In the genomic region with DNA sequence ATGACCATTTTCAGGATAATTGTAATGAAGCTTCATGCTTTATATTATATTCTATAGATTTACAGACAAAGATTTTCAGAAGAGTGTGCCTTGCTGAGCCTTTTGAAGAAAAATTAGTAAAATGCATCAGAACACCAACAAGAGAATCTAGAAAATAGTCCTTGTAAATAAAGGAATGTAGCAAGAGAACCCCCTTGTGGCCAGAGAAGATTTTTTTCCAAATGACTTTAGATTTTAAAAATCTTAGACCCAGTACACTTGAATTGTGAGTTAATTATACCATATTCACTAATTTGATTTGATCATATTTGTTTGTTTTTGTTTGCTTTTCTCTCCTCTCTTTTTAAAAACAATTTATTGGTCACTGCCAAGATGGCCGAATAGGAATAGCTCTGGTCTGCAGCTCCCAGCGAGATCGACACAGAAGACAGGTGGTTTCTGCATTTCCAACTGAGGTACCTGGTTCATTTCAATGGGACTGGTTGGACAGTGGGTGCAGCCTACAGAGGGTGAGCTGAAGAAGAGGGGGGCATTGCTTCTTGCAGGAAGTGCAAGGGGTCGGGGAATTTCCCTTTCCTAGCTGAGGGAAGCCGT, we compare ENCODE assay signal across 7 cellular contexts. TPM values are rescaled to one million over a fixed set of nuclear protein-coding genes. Genes with fewer than 3 reads are reported as not detected.
DNase-seq lines count a peak whose midpoint lies in the region; ATAC-seq and TF ChIP-seq lines count a peak whose summit lies in the region.

No MANE protein-coding gene starts in this region.

- DNase-seq in NCI-H446 treated with DMSO at 0.1 percent for 48 hours (lab: John Stamatoyannopoulos, UW) (peak; percentile 54), endodermal cell (no peak), retinal pigment epithelial cell (ENCODE audit: low read depth) (no peak), ecto neural progenitor cell (ENCODE audit: low spot score) (no peak), caudate nucleus (lab: John Stamatoyannopoulos, UW) (no peak)
- DNase-seq in activated naive CD4-positive, alpha-beta T cell treated with Interleukin-2 at 50 U/mL for 16 hours, result no peak

- no peaks in the 10 kb centered on the region for H3K27me3 ChIP-seq in endodermal cell (ENCODE audit: control insufficient read depth, insufficient read depth, low read length, poor library complexity, severe bottlenecking)

- peak; percentile 81 for TF ChIP-seq CTCF in endodermal cell (conservative IDR thresholded peaks at IDR 0.05)
- TF ChIP-seq CTCF in retinal pigment epithelial cell (conservative IDR thresholded peaks at IDR 0.05; ENCODE audit: low read depth, low read length), result peak; percentile 45

- no peaks in the 10 kb centered on the region for H3K9me3 Mint-ChIP-seq in endodermal cell

- peak; percentile 41 for ATAC-seq in GM18867 (IDR thresholded peaks at IDR 0.05; ENCODE audit: unreplicated experiment)

- WGBS in endodermal cell (ENCODE audit: insufficient coverage in 1 of 2, insufficient read length in 1 of 2), 2 experiments, result 91% methylated on average over 5 of the region's 5 CpGs; no CpG with 5 or more reads in 1 of the 2 experiments

- H3K36me3 Mint-ChIP-seq in endodermal cell (ENCODE audit: low read depth), result no peaks in the 10 kb centered on the region

- H3K9ac ChIP-seq in endodermal cell (ENCODE audit: extremely low read depth, low read length, poor library complexity, severe bottlenecking), result no peak overlapping the region

- peaks cover 3% of the 10 kb centered on the region for H3K4me1 ChIP-seq in endodermal cell (ENCODE audit: control insufficient read depth, insufficient read depth, low read length)

- no peak overlapping the region for H3K4me3 ChIP-seq in endodermal cell (ENCODE audit: low read length)
- H3K4me3 ChIP-seq in retinal pigment epithelial cell (ENCODE audit: low read length), result no peak overlapping the region

- peaks cover 34% of the 10 kb centered on the region for H3K27me3 Mint-ChIP-seq in endodermal cell (ENCODE audit: insufficient read depth)

- no peak overlapping the region for H3K27ac Mint-ChIP-seq in endodermal cell

- H3K27ac ChIP-seq in endodermal cell (ENCODE audit: low read depth, low read length), result no peak overlapping the region
- H3K27ac ChIP-seq in caudate nucleus (ENCODE audit: low read depth, low read length), result no peak overlapping the region

- no peak overlapping the region for H3K4me3 Mint-ChIP-seq in endodermal cell

- H3K36me3 ChIP-seq in endodermal cell (ENCODE audit: control insufficient read depth, insufficient read depth, low read length), result no peaks in the 10 kb centered on the region

- peaks cover 2% of the 10 kb centered on the region for H3K4me1 Mint-ChIP-seq in endodermal cell

- peaks cover 5% of the 10 kb centered on the region for H3K9me3 ChIP-seq in endodermal cell (ENCODE audit: control insufficient read depth, low read length)

RNA-seq across cellular contexts. Expression of a gene that starts 12.8 kb away (rescaled TPM):
- not detected for total RNA-seq in endodermal cell
- 0.85 TPM for polyA plus RNA-seq in endodermal cell (2013, experiment 1 of 2)
- polyA plus RNA-seq in endodermal cell (2013, experiment 2 of 2), result 1.2 TPM

RNA-seq across cellular contexts. Expression of a gene that starts 42.2 kb away (rescaled TPM):
- total RNA-seq in endodermal cell, result not detected
- polyA plus RNA-seq in endodermal cell (2013, experiment 1 of 2), result 0.71 TPM
- polyA plus RNA-seq in endodermal cell (2013, experiment 2 of 2), result 0.95 TPM
